In genomic region chr1:204363335-204364114, GRCh38 we compare ENCODE assay signal across 8 cellular contexts. TPM values are rescaled to one million over a fixed set of nuclear protein-coding genes. Genes with fewer than 3 reads are reported as not detected.
DNase-seq lines count a peak whose midpoint lies in the region; ATAC-seq, FAIRE-seq and TF ChIP-seq lines count a peak whose summit lies in the region.

No MANE protein-coding gene starts in this region.

- H3K4me3 ChIP-seq in A549 (no peak overlapping the region), fibroblast of villous mesenchyme (ENCODE audit: low read depth, low read length) (peak overlapping the region; percentile 54), neural cell (ENCODE audit: low read length) (peak overlapping the region; percentile 55)

- H3K36me3 ChIP-seq in neural cell (ENCODE audit: insufficient read depth, low read length), result no peaks in the 10 kb centered on the region

- H3K9me2 ChIP-seq in neural cell (ENCODE audit: insufficient read depth, low read length), result no peaks in the 10 kb centered on the region

- no peak for FAIRE-seq in A549 (lab: Jason Lieb, UNC)

- no peaks in the 10 kb centered on the region for H3K79me2 ChIP-seq in neural cell (replicated peaks; ENCODE audit: insufficient read depth, low read length)

- H3K9ac ChIP-seq in neural cell (ENCODE audit: low read length), result peak overlapping the region; percentile 62

- POLR2A ChIA-PET in A549 (lab: Yijun Ruan, JAX), result no interaction called here
- POLR2A ChIA-PET in RWPE1 (lab: Yijun Ruan, JAX; ENCODE audit: low non-redundant PET), result interaction anchor here (1.0 kb wide), 1 partner anchor 105 kb away, joined by 3 read pairs; no protein-coding TSS in a partner anchor

- TF ChIP-seq EP300 in A549 (IDR thresholded peaks at IDR 0.05) (no peak), neural cell (conservative IDR thresholded peaks at IDR 0.05; ENCODE audit: poor library complexity, severe bottlenecking) (peak; percentile 48)

- H4K20me1 ChIP-seq in neural cell (ENCODE audit: insufficient read depth), result no peaks in the 10 kb centered on the region

- H2AFZ ChIP-seq in neural cell (ENCODE audit: low read depth, low read length), result peak overlapping the region; percentile 51

- 43% methylated on average over 25 of the region's 27 CpGs for WGBS in A549 (ENCODE audit: missing lambda C conversion rate)

- H3K4me2 ChIP-seq in A549 (peak overlapping the region; percentile 14; the same call in 2 of the 3 replicates), neural cell (ENCODE audit: low read length) (peak overlapping the region; percentile 63)

- no peak for TF ChIP-seq POLR2A in A549 (IDR thresholded peaks at IDR 0.05; ENCODE audit: low read length)

- no peaks in the 10 kb centered on the region for H3F3A ChIP-seq in neural cell (ENCODE audit: insufficient read depth, low read length, poor library complexity, severe bottlenecking)

- peak overlapping the region; percentile 48 to 71; a peak in 4 of 6 replicates for H3K27ac ChIP-seq in A549
- peak overlapping the region; percentile 48 for H3K27ac ChIP-seq in RWPE1
- H3K27ac ChIP-seq in neural cell (ENCODE audit: low read length), result peak overlapping the region; percentile 9

- peaks cover 26% of the 10 kb centered on the region for H3K27me3 ChIP-seq in neural cell (ENCODE audit: insufficient read depth, low read depth, low read length)

- H3K4me1 ChIP-seq in A549, result peaks cover 31% of the 10 kb centered on the region

- peak; percentile 98 for TF ChIP-seq CTCF in A549 (IDR thresholded peaks at IDR 0.05)
- peak; percentile 93 for TF ChIP-seq CTCF in RWPE1 (conservative IDR thresholded peaks at IDR 0.05; ENCODE audit: low read depth)
- TF ChIP-seq CTCF in fibroblast of villous mesenchyme (IDR thresholded peaks at IDR 0.05; ENCODE audit: insufficient read depth, low read depth, low read length), result peak; percentile 98
- peak; percentile 100 for TF ChIP-seq CTCF in neural cell (IDR thresholded peaks at IDR 0.05; ENCODE audit: poor library complexity, severe bottlenecking)

- H3K9me3 ChIP-seq in A549, result no peaks in the 10 kb centered on the region
- no peaks in the 10 kb centered on the region for H3K9me3 ChIP-seq in neural cell (ENCODE audit: low read length)

- DNase-seq in A549 (ENCODE audit: low read depth in 1 of 2, low spot score in 1 of 2) (peak; percentile 44 to 70), Kasumi-1 (lab: John Stamatoyannopoulos, UW) (peak; percentile 87 to 91), RWPE1 (ENCODE audit: low spot score) (peak; percentile 81), fibroblast of villous mesenchyme (ENCODE audit: low read depth) (peak; percentile 74)
- DNase-seq in activated T-helper 9 cell treated with anti-CD3 and anti-CD28 coated beads, Interleukin-2, amount 50 U/mL, for 16 hours (ENCODE audit: low read depth), result peak; percentile 59
- DNase-seq in stimulated activated naive CD8-positive, alpha-beta T cell treated with anti-CD3 and anti-CD28 coated beads, Interleukin-15, Interleukin-2, amounts not matched to agents 100 U/mL and 50 U/mL, for 24 hours, result peak; percentile 76

- CTCF ChIA-PET in A549 (lab: Yijun Ruan, JAX) (interaction anchor here (0.6 to 27.1 kb wide), 61 partner anchors 12 to 794 kb away, joined by 3 to 840 read pairs (median 7); partner anchors contain the start of genes GOLT1A, KISS1 and REN), RWPE1 (lab: Yijun Ruan, JAX) (interaction anchor here (0.6 to 6.5 kb wide), 63 partner anchors 9 to 923 kb away, joined by 3 to 101 read pairs (median 4); partner anchors contain the start of genes ETNK2, GOLT1A, REN and SNRPE)

- peak; percentile 54 to 70; a peak in 4 of 6 replicates for ATAC-seq in A549
- peak; percentile 68 for ATAC-seq in GM18511 (IDR thresholded peaks at IDR 0.05; ENCODE audit: unreplicated experiment)
- ATAC-seq in stimulated activated naive CD8-positive, alpha-beta T cell treated with anti-CD3 and anti-CD28 coated beads, Interleukin-15, Interleukin-2, amounts not matched to agents 100 U/mL and 50 U/mL, for 24 hours, result peak; percentile 74

- TF ChIP-seq RAD21 in A549 (conservative IDR thresholded peaks at IDR 0.05 in 1 of 2, IDR thresholded peaks at IDR 0.05 in 1 of 2) (peak; percentile 98), neural cell (conservative IDR thresholded peaks at IDR 0.05) (peak; percentile 100)

TF ChIP-seq in A549, 52 proteins besides CTCF, POLR2A, EP300 and RAD21:
- TF ChIP-seq REST (IDR thresholded peaks at IDR 0.05) (no peak), EHMT2 (IDR thresholded peaks at IDR 0.05; ENCODE audit: low read depth) (no peak), TFCP2L1 (CRISPR knock-in tag; IDR thresholded peaks at IDR 0.05) (no peak), SMC3 (IDR thresholded peaks at IDR 0.05) (peak; percentile 97), ZSCAN20 (CRISPR knock-in tag; IDR thresholded peaks at IDR 0.05) (no peak), PHF8 (IDR thresholded peaks at IDR 0.05; ENCODE audit: borderline replicate concordance, low read depth) (no peak)
TF ChIP-seq in A549: peak in this region for 1.

TF ChIP-seq in neural cell, 6 proteins besides CTCF, POLR2A, EP300 and RAD21:
- TF ChIP-seq REST (IDR thresholded peaks at IDR 0.05; ENCODE audit: borderline replicate concordance), result no peak
- TF ChIP-seq POLR2AphosphoS5 (IDR thresholded peaks at IDR 0.05), result peak; percentile 43
- TF ChIP-seq SMC3 (conservative IDR thresholded peaks at IDR 0.05; ENCODE audit: poor library complexity), result peak; percentile 100
- peak; percentile 47 for TF ChIP-seq MXI1 (conservative IDR thresholded peaks at IDR 0.05; ENCODE audit: poor library complexity, severe bottlenecking)

RNA-seq across cellular contexts. Expression of gene PLEKHA6, which starts 3.8 kb away (rescaled TPM):
- polyA plus RNA-seq in A549 (2011; rRNA removed), result 13.0 and 16.4 TPM in 2 replicates
- polyA plus RNA-seq in A549 (2012; cell fraction: cytosol; rRNA removed), result 12.1 and 14.8 TPM in 2 replicates
- 54.7 and 55.1 TPM in 2 replicates for polyA plus RNA-seq in A549 (2012; cell fraction: nucleus; rRNA removed)
- 17.9 to 26.2 TPM (median 23.4 TPM) in 3 replicates for polyA plus RNA-seq in A549 (2017; fragmentation: RNase III; extraction: RNeasy Plus Mini Kit Qiagen cat#74134 plus additional on column Dnase treatment)
- polyA minus RNA-seq in A549 (2011; rRNA and poly(A)+ RNA removed), result 12.4 and 13.0 TPM in 2 replicates
- total RNA-seq in fibroblast of villous mesenchyme, result 2.9 and 3.9 TPM in 2 replicates
- polyA plus RNA-seq in neural cell, result 22.6 and 25.5 TPM in 2 replicates
- 24.3 and 28.7 TPM in 2 replicates for polyA minus RNA-seq in neural cell

RNA-seq across cellular contexts. Expression of gene PPP1R15B, which starts 48.1 kb away (rescaled TPM):
- polyA plus RNA-seq in A549 (2011; rRNA removed), result 49.1 and 51.9 TPM in 2 replicates
- polyA plus RNA-seq in A549 (2012; cell fraction: cytosol; rRNA removed), result 18.5 and 22.6 TPM in 2 replicates
- polyA plus RNA-seq in A549 (2012; cell fraction: nucleus; rRNA removed), result 17.7 and 22.8 TPM in 2 replicates
- 26.9 to 27.8 TPM (median 27.2 TPM) in 3 replicates for polyA plus RNA-seq in A549 (2017; fragmentation: RNase III; extraction: RNeasy Plus Mini Kit Qiagen cat#74134 plus additional on column Dnase treatment)
- 52.6 and 57.4 TPM in 2 replicates for polyA minus RNA-seq in A549 (2011; rRNA and poly(A)+ RNA removed)
- total RNA-seq in fibroblast of villous mesenchyme, result 35.1 and 49.7 TPM in 2 replicates
- 30.1 and 31.2 TPM in 2 replicates for polyA plus RNA-seq in neural cell
- polyA minus RNA-seq in neural cell, result 55.2 and 55.5 TPM in 2 replicates

Comparison
In these comparisons a context has a peak if more than half of its experiments do, and no peak if none do; other contexts are left out.
1. H3K27ac ChIP-seq: peak in every context shown above with its lines; median percentile 60 in A549; 48 in RWPE1; 9 in neural cell.